In genomic region chr2:27356382-27357181, GRCh38 we compare ENCODE assay signal across 1 cellular context.
A peak's percentile ranks its signal among the peaks of the same experiment; 100 is the strongest.
TF ChIP-seq lines count a peak whose summit lies in the region.

A gene with protein sequence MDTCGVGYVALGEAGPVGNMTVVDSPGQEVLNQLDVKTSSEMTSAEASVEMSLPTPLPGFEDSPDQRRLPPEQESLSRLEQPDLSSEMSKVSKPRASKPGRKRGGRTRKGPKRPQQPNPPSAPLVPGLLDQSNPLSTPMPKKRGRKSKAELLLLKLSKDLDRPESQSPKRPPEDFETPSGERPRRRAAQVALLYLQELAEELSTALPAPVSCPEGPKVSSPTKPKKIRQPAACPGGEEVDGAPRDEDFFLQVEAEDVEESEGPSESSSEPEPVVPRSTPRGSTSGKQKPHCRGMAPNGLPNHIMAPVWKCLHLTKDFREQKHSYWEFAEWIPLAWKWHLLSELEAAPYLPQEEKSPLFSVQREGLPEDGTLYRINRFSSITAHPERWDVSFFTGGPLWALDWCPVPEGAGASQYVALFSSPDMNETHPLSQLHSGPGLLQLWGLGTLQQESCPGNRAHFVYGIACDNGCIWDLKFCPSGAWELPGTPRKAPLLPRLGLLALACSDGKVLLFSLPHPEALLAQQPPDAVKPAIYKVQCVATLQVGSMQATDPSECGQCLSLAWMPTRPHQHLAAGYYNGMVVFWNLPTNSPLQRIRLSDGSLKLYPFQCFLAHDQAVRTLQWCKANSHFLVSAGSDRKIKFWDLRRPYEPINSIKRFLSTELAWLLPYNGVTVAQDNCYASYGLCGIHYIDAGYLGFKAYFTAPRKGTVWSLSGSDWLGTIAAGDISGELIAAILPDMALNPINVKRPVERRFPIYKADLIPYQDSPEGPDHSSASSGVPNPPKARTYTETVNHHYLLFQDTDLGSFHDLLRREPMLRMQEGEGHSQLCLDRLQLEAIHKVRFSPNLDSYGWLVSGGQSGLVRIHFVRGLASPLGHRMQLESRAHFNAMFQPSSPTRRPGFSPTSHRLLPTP (minus strand): TSS chr2:27356764. CDS start chr2:27343554, 13,210 bp downstream.

TF ChIP-seq in K562, 482 proteins besides CTCF, POLR2A, EP300 and RAD21 (continued from another document and continues in another):
- TF ChIP-seq, protein P1, sequence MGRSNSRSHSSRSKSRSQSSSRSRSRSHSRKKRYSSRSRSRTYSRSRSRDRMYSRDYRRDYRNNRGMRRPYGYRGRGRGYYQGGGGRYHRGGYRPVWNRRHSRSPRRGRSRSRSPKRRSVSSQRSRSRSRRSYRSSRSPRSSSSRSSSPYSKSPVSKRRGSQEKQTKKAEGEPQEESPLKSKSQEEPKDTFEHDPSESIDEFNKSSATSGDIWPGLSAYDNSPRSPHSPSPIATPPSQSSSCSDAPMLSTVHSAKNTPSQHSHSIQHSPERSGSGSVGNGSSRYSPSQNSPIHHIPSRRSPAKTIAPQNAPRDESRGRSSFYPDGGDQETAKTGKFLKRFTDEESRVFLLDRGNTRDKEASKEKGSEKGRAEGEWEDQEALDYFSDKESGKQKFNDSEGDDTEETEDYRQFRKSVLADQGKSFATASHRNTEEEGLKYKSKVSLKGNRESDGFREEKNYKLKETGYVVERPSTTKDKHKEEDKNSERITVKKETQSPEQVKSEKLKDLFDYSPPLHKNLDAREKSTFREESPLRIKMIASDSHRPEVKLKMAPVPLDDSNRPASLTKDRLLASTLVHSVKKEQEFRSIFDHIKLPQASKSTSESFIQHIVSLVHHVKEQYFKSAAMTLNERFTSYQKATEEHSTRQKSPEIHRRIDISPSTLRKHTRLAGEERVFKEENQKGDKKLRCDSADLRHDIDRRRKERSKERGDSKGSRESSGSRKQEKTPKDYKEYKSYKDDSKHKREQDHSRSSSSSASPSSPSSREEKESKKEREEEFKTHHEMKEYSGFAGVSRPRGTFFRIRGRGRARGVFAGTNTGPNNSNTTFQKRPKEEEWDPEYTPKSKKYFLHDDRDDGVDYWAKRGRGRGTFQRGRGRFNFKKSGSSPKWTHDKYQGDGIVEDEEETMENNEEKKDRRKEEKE (IDR thresholded peaks at IDR 0.05; ENCODE audit: borderline replicate concordance in 1 of 2, control insufficient read depth in 1 of 2, low read depth in 2 of 2, low read length in 1 of 2): peak; percentile 35 to 62; a peak in 2 of 4 replicates
- TF ChIP-seq TAF9B (IDR thresholded peaks at IDR 0.05; ENCODE audit: partially characterized antibody) (peak; percentile 76), POLR3A (IDR thresholded peaks at IDR 0.05; ENCODE audit: borderline replicate concordance, extremely low read depth, insufficient read depth, insufficient read length) (no peak), PKNOX1 (IDR thresholded peaks at IDR 0.05) (peak; percentile 68), SAFB (IDR thresholded peaks at IDR 0.05; ENCODE audit: borderline replicate concordance, low read depth, low read length) (no peak), HDAC6 (IDR thresholded peaks at IDR 0.05; ENCODE audit: low read depth, low read length) (no peak), ETV6 (IDR thresholded peaks at IDR 0.05; ENCODE audit: borderline replicate concordance in 1 of 2, low read depth in 2 of 2, low read length in 1 of 2) (no peak; a peak in 1 of 4 replicates), ETV6 (CRISPR knock-in tag; IDR thresholded peaks at IDR 0.05; ENCODE audit: borderline replicate concordance) (no peak), RUNX1 (IDR thresholded peaks at IDR 0.05; ENCODE audit: low read depth) (no peak), TEAD4 (IDR thresholded peaks at IDR 0.05; ENCODE audit: low read length) (0 out of 2 replicates have a peak, but pooled peaks have one; percentile 3), TEAD4 (CRISPR knock-in tag; IDR thresholded peaks at IDR 0.05; ENCODE audit: borderline replicate concordance) (no peak), MGA (IDR thresholded peaks at IDR 0.05) (peak; percentile 94)
- TF ChIP-seq, protein P2, sequence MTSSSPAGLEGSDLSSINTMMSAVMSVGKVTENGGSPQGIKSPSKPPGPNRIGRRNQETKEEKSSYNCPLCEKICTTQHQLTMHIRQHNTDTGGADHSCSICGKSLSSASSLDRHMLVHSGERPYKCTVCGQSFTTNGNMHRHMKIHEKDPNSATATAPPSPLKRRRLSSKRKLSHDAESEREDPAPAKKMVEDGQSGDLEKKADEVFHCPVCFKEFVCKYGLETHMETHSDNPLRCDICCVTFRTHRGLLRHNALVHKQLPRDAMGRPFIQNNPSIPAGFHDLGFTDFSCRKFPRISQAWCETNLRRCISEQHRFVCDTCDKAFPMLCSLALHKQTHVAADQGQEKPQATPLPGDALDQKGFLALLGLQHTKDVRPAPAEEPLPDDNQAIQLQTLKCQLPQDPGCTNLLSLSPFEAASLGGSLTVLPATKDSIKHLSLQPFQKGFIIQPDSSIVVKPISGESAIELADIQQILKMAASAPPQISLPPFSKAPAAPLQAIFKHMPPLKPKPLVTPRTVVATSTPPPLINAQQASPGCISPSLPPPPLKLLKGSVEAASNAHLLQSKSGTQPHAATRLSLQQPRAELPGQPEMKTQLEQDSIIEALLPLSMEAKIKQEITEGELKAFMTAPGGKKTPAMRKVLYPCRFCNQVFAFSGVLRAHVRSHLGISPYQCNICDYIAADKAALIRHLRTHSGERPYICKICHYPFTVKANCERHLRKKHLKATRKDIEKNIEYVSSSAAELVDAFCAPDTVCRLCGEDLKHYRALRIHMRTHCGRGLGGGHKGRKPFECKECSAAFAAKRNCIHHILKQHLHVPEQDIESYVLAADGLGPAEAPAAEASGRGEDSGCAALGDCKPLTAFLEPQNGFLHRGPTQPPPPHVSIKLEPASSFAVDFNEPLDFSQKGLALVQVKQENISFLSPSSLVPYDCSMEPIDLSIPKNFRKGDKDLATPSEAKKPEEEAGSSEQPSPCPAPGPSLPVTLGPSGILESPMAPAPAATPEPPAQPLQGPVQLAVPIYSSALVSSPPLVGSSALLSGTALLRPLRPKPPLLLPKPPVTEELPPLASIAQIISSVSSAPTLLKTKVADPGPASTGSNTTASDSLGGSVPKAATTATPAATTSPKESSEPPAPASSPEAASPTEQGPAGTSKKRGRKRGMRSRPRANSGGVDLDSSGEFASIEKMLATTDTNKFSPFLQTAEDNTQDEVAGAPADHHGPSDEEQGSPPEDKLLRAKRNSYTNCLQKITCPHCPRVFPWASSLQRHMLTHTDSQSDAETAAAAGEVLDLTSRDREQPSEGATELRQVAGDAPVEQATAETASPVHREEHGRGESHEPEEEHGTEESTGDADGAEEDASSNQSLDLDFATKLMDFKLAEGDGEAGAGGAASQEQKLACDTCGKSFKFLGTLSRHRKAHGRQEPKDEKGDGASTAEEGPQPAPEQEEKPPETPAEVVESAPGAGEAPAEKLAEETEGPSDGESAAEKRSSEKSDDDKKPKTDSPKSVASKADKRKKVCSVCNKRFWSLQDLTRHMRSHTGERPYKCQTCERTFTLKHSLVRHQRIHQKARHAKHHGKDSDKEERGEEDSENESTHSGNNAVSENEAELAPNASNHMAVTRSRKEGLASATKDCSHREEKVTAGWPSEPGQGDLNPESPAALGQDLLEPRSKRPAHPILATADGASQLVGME (CRISPR knock-in tag; IDR thresholded peaks at IDR 0.05): no peak
- TF ChIP-seq, protein P3, sequence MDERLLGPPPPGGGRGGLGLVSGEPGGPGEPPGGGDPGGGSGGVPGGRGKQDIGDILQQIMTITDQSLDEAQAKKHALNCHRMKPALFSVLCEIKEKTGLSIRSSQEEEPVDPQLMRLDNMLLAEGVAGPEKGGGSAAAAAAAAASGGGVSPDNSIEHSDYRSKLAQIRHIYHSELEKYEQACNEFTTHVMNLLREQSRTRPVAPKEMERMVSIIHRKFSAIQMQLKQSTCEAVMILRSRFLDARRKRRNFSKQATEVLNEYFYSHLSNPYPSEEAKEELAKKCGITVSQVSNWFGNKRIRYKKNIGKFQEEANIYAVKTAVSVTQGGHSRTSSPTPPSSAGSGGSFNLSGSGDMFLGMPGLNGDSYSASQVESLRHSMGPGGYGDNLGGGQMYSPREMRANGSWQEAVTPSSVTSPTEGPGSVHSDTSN (CRISPR knock-in tag; IDR thresholded peaks at IDR 0.05; ENCODE audit: low read depth): no peak
- TF ChIP-seq, protein P3 (tag; conservative IDR thresholded peaks at IDR 0.05; ENCODE audit: low read depth): no peak
- TF ChIP-seq, protein P4, sequence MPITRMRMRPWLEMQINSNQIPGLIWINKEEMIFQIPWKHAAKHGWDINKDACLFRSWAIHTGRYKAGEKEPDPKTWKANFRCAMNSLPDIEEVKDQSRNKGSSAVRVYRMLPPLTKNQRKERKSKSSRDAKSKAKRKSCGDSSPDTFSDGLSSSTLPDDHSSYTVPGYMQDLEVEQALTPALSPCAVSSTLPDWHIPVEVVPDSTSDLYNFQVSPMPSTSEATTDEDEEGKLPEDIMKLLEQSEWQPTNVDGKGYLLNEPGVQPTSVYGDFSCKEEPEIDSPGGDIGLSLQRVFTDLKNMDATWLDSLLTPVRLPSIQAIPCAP (CRISPR knock-in tag; IDR thresholded peaks at IDR 0.05; ENCODE audit: borderline replicate concordance): no peak
